ENCODE assay signal across 9 cellular contexts in genomic region chr18:75070625-75071483, GRCh38.
A peak's percentile ranks its signal among the peaks of the same experiment; 100 is the strongest.
DNase-seq lines count a peak whose midpoint lies in the region; ATAC-seq and TF ChIP-seq lines count a peak whose summit lies in the region.
"Had no signal": no experiment of that assay in that cellular context is flagged by ENCODE, and none has a peak within 500 bp of the region (broad histone marks: within the 10 kb centered on the region; RNA-seq: fewer than 3 reads in every experiment).

No MANE protein-coding gene starts in this region.

- DNase-seq in COLO829 (ENCODE audit: low spot score) (peak; percentile 24), HT1080 (ENCODE audit: low read depth) (peak; percentile 97), SK-MEL-5 (ENCODE audit: low read depth, low spot score) (peak; percentile 6), left cardiac atrium (peak; percentile 42), smooth muscle cell (lab: John Stamatoyannopoulos, UW; ENCODE audit: unreplicated experiment) (no peak), cerebellar cortex (ENCODE audit: low spot score) (no peak)
- peak; percentile 83 for DNase-seq in activated naive CD4-positive, alpha-beta T cell treated with anti-CD3 and anti-CD28 coated beads, Interleukin-2, amount 10 ng/mL, durations not matched to agents 7 days and 5 days

- no peaks in the 10 kb centered on the region for H4K20me1 ChIP-seq in smooth muscle cell (ENCODE audit: low read depth)

- peak overlapping the region; percentile 99 for H3K27ac Mint-ChIP-seq in activated naive CD4-positive, alpha-beta T cell treated with anti-CD3 and anti-CD28 coated beads, Interleukin-2, amount 10 ng/mL, durations not matched to agents 7 days and 5 days

- 70% methylated on average over 22 of the region's 22 CpGs for WGBS in smooth muscle cell (ENCODE audit: low lambda C conversion rate)

- in situ Hi-C loops in SK-MEL-5 (cut with HindIII; ENCODE audit: low pct_unique_long_range_greater_than_20kb, low sequenced_read_pairs), result no loop called here

- H3F3A ChIP-seq in smooth muscle cell (ENCODE audit: low read depth), result no peaks in the 10 kb centered on the region

- H3K4me2 ChIP-seq in smooth muscle cell, result peak overlapping the region; percentile 20

- H3K4me1 ChIP-seq in smooth muscle cell (ENCODE audit: low read depth), result peaks cover 3% of the 10 kb centered on the region

- intact Hi-C loops in left cardiac atrium (cut with DNase I), result no loop called here

- ATAC-seq in GM21423 (IDR thresholded peaks at IDR 0.05; ENCODE audit: unreplicated experiment) (peak; percentile 83), left cardiac atrium (peak; percentile 57 to 67)

- peak overlapping the region; percentile 70 for H3K4me3 Mint-ChIP-seq in activated naive CD4-positive, alpha-beta T cell treated with anti-CD3 and anti-CD28 coated beads, Interleukin-2, amount 10 ng/mL, durations not matched to agents 7 days and 5 days

- H3K36me3 ChIP-seq in smooth muscle cell (ENCODE audit: low read depth), result no peaks in the 10 kb centered on the region

- H3K27me3 Mint-ChIP-seq in activated naive CD4-positive, alpha-beta T cell treated with anti-CD3 and anti-CD28 coated beads, Interleukin-2, amount 10 ng/mL, durations not matched to agents 7 days and 5 days, result no peaks in the 10 kb centered on the region

- H3K27ac ChIP-seq in smooth muscle cell (ENCODE audit: low read depth), result peak overlapping the region; percentile 67
- H3K27ac ChIP-seq: SK-N-MC had no signal

- H2AFZ ChIP-seq in smooth muscle cell (ENCODE audit: low read depth), result peak overlapping the region; percentile 30

- peaks cover 32% of the 10 kb centered on the region for H3K4me1 Mint-ChIP-seq in activated naive CD4-positive, alpha-beta T cell treated with anti-CD3 and anti-CD28 coated beads, Interleukin-2, amount 10 ng/mL, durations not matched to agents 7 days and 5 days

- no peaks in the 10 kb centered on the region for H3K9me3 ChIP-seq in smooth muscle cell (replicated peaks; ENCODE audit: low read depth)

- no peaks in the 10 kb centered on the region for H3K79me2 ChIP-seq in smooth muscle cell (ENCODE audit: low read depth)

- no peak overlapping the region for H3K4me3 ChIP-seq in smooth muscle cell
- H3K4me3 ChIP-seq: SK-N-MC had no signal

- no peak for TF ChIP-seq CTCF in smooth muscle cell (IDR thresholded peaks at IDR 0.05; ENCODE audit: borderline replicate concordance, insufficient read depth, poor library complexity, severe bottlenecking)

- H3K27me3 ChIP-seq in smooth muscle cell (ENCODE audit: low read depth), result no peaks in the 10 kb centered on the region

- CTCF ChIA-PET in activated naive CD4-positive, alpha-beta T cell treated with anti-CD3 and anti-CD28 coated beads, Interleukin-2, amount 10 ng/mL, durations not matched to agents 7 days and 5 days (lab: Charles Lee), result no interaction called here

- peak overlapping the region; percentile 20 for H3K9ac ChIP-seq in smooth muscle cell (ENCODE audit: low read depth)

- peaks cover 21% of the 10 kb centered on the region for H3K9me3 Mint-ChIP-seq in activated naive CD4-positive, alpha-beta T cell treated with anti-CD3 and anti-CD28 coated beads, Interleukin-2, amount 10 ng/mL, durations not matched to agents 7 days and 5 days

- peaks cover 18% of the 10 kb centered on the region for H3K36me3 Mint-ChIP-seq in activated naive CD4-positive, alpha-beta T cell treated with anti-CD3 and anti-CD28 coated beads, Interleukin-2, amount 10 ng/mL, durations not matched to agents 7 days and 5 days

Comparison
In these comparisons a context has a peak if more than half of its experiments do, and no peak if none do; other contexts are left out.
1. DNase-seq: peak in COLO829 (single experiment), HT1080 (single experiment), SK-MEL-5 (single experiment), activated naive CD4-positive, alpha-beta T cell treated with anti-CD3 and anti-CD28 coated beads, Interleukin-2, amount 10 ng/mL, durations not matched to agents 7 days and 5 days (single experiment) and left cardiac atrium (single experiment); none in smooth muscle cell (single experiment) and cerebellar cortex (single experiment).